Comparison of ENCODE assay signal across 12 cellular contexts in the genomic region with DNA sequence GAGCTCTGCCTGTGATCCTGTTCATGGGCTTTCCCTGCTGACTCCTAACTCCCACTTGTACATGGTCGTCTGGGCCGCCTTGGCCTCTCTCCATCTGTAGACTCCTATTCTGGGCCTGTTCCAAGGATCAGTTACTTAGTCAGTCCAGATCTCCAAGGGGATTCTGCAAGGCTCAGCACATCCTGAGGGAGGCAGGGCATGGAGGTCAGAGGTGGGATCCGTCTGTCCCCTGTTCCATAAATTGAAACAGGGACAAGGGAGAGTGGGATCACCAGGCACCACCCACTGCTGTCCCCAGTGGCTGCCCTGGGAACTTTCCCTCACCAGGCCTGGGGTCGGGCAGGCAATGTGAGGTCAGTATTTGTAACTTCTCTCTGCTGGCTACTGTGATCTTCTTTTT. TPM values are rescaled to one million over a fixed set of nuclear protein-coding genes. Genes with fewer than 3 reads are reported as not detected.
DNase-seq lines count a peak whose midpoint lies in the region; ATAC-seq and TF ChIP-seq lines count a peak whose summit lies in the region.
"Had no signal": no experiment of that assay in that cellular context is flagged by ENCODE, and none has a peak within 500 bp of the region (broad histone marks: within the 10 kb centered on the region; RNA-seq: fewer than 3 reads in every experiment).

No MANE protein-coding gene starts in this region.

- ATAC-seq in left colon: peak; percentile 47
- ATAC-seq in activated T-cell treated with anti-CD3 and anti-CD28 coated beads, Interleukin-2, amount 50 U/mL, for 72 hours (replicated peaks in 1 of 2): no peak
- no peak for ATAC-seq in HG03520 (IDR thresholded peaks at IDR 0.05; ENCODE audit: unreplicated experiment)

- H3K36me3 Mint-ChIP-seq in activated T-cell treated with anti-CD3 and anti-CD28 coated beads, Interleukin-2, amount 50 U/mL, for 72 hours (ENCODE audit: insufficient read depth in 2 of 2): no peaks in the 10 kb centered on the region
- H3K36me3 Mint-ChIP-seq: natural killer cell treated with Interleukin-12 subunit alpha and Interleukin-12 subunit beta and Interleukin-15 and Interleukin-18, amount 100 ng/mL, for 72 hours had no signal

- TF ChIP-seq CTCF in astrocyte of the cerebellum (IDR thresholded peaks at IDR 0.05; ENCODE audit: low read depth, low read length, missing control alignments): peak; percentile 20

- peak; percentile 11 for DNase-seq in stimulated activated CD4-positive, alpha-beta T cell treated with anti-CD3 and anti-CD28 coated beads, Interleukin-15, amount 100 ng/mL, for 24 hours
- DNase-seq in stimulated activated CD4-positive, alpha-beta T cell treated with anti-CD3 and anti-CD28 coated beads, Interleukin-4, amount 100 ng/mL, for 1 hour: no peak
- DNase-seq in astrocyte of the cerebellum (ENCODE audit: low read depth): no peak
- DNase-seq in left colon: no peak
- DNase-seq in MV-4-11 (lab: John Stamatoyannopoulos, UW): no peak
- no peak for DNase-seq in activated T-cell treated with anti-CD3 and anti-CD28 coated beads, Interleukin-2, amount 50 U/mL, for 72 hours
- DNase-seq in EL: no peak
- DNase-seq: activated CD8-positive, alpha-beta memory T cell treated with anti-CD3 and anti-CD28 coated beads, Interleukin-2, amount 50 U/mL, for 48 hours; CD8-positive, alpha-beta memory T cell; effector CD8-positive, alpha-beta T cell had no signal

- H3K9me3 Mint-ChIP-seq in activated T-cell treated with anti-CD3 and anti-CD28 coated beads, Interleukin-2, amount 50 U/mL, for 72 hours: no peaks in the 10 kb centered on the region
- H3K9me3 Mint-ChIP-seq: CD8-positive, alpha-beta memory T cell; natural killer cell treated with Interleukin-12 subunit alpha and Interleukin-12 subunit beta and Interleukin-15 and Interleukin-18, amount 100 ng/mL, for 72 hours had no signal

- H3K27me3 Mint-ChIP-seq in activated T-cell treated with anti-CD3 and anti-CD28 coated beads, Interleukin-2, amount 50 U/mL, for 72 hours (ENCODE audit: low read depth): no peaks in the 10 kb centered on the region
- H3K27me3 Mint-ChIP-seq: natural killer cell treated with Interleukin-12 subunit alpha and Interleukin-12 subunit beta and Interleukin-15 and Interleukin-18, amount 100 ng/mL, for 72 hours had no signal

- H3K4me3 Mint-ChIP-seq in activated T-cell treated with anti-CD3 and anti-CD28 coated beads, Interleukin-2, amount 50 U/mL, for 72 hours: no peak overlapping the region

- peaks cover 10% of the 10 kb centered on the region for H3K4me1 Mint-ChIP-seq in activated T-cell treated with anti-CD3 and anti-CD28 coated beads, Interleukin-2, amount 50 U/mL, for 72 hours (ENCODE audit: low read depth)

- H3K4me3 ChIP-seq in astrocyte of the cerebellum (ENCODE audit: low read depth, low read length): no peak overlapping the region

- intact Hi-C loops in left colon (cut with DNase I, micrococcal nuclease): no loop called here

- in situ Hi-C loops in astrocyte of the cerebellum (cut with HindIII; ENCODE audit: low sequenced_read_pairs): no loop called here

- H3K27ac Mint-ChIP-seq in activated T-cell treated with anti-CD3 and anti-CD28 coated beads, Interleukin-2, amount 50 U/mL, for 72 hours: no peak overlapping the region
- H3K27ac Mint-ChIP-seq: natural killer cell treated with Interleukin-12 subunit alpha and Interleukin-12 subunit beta and Interleukin-15 and Interleukin-18, amount 100 ng/mL, for 72 hours had no signal

RNA-seq across cellular contexts. Expression of a gene that starts 43.5 kb away (rescaled TPM):
- 10 to 100 TPM; 62.8 to 86.8 TPM for total RNA-seq in left colon
- total RNA-seq in activated T-cell treated with anti-CD3 and anti-CD28 coated beads, Interleukin-2, amount 50 U/mL, for 72 hours: 10 to 100 TPM; 38.5 to 47.8 TPM

RNA-seq across cellular contexts. Expression of a gene that starts 43.8 kb away (rescaled TPM):
- 10 to 100 TPM; 47.7 to 50.7 TPM for total RNA-seq in left colon
- 10 to 100 TPM; 37.4 to 37.6 TPM for total RNA-seq in activated T-cell treated with anti-CD3 and anti-CD28 coated beads, Interleukin-2, amount 50 U/mL, for 72 hours
